18 cellular contexts compared by ENCODE assay signal in genomic region chr1:168422203-168422848, GRCh38.
DNase-seq lines count a peak whose midpoint lies in the region; ATAC-seq and TF ChIP-seq lines count a peak whose summit lies in the region.
"Had no signal": no experiment of that assay in that cellular context is flagged by ENCODE, and none has a peak within 500 bp of the region (broad histone marks: within the 10 kb centered on the region; RNA-seq: fewer than 3 reads in every experiment).

No MANE protein-coding gene starts in this region.

- no peaks in the 10 kb centered on the region for H3K9me3 ChIP-seq in effector memory CD4-positive, alpha-beta T cell (ENCODE audit: control insufficient read depth, low read length)
- H3K9me3 ChIP-seq in psoas muscle = no peaks in the 10 kb centered on the region
- H3K9me3 ChIP-seq: A549, SJCRH30, tibial nerve had no signal

- TF ChIP-seq CTCF in AG10803 (conservative IDR thresholded peaks at IDR 0.05; ENCODE audit: low read length) (no peak), GM10266 (IDR thresholded peaks at IDR 0.05; ENCODE audit: control insufficient read depth, insufficient read depth, low read depth, missing control alignments) (no peak), psoas muscle (IDR thresholded peaks at IDR 0.05) (no peak)

- no peaks in the 10 kb centered on the region for H3K36me3 ChIP-seq in effector memory CD4-positive, alpha-beta T cell (ENCODE audit: control insufficient read depth, insufficient read depth, low read length)
- no peaks in the 10 kb centered on the region for H3K36me3 ChIP-seq in psoas muscle (ENCODE audit: insufficient read depth in 1 of 2, low read depth in 1 of 2)
- H3K36me3 ChIP-seq: SJCRH30, tibial nerve had no signal

- H3K4me1 ChIP-seq in effector memory CD4-positive, alpha-beta T cell (ENCODE audit: control insufficient read depth, insufficient read depth, low read length, poor library complexity, severe bottlenecking) = peaks cover 6% of the 10 kb centered on the region
- H3K4me1 ChIP-seq in psoas muscle = peaks cover 6% of the 10 kb centered on the region
- H3K4me1 ChIP-seq: A549, SJCRH30, tibial nerve had no signal

- intact Hi-C loops in psoas muscle (cut with DNase I) = no loop called here

- WGBS in psoas muscle, 3 donors = 52 to 87% (median 87%) methylated on average over 1 of the region's 1 CpG

- H3K4me3 ChIP-seq in AG10803 (ENCODE audit: low read length) (no peak overlapping the region), psoas muscle (no peak overlapping the region)
- no peak overlapping the region for H3K4me3 ChIP-seq in effector memory CD4-positive, alpha-beta T cell (ENCODE audit: insufficient read depth, low read depth, low read length, poor library complexity, severe bottlenecking)
- H3K4me3 ChIP-seq: A549, SJCRH30, tibial nerve had no signal

- H3K27me3 ChIP-seq in effector memory CD4-positive, alpha-beta T cell (replicated peaks; ENCODE audit: control insufficient read depth, insufficient read depth, low read length, poor library complexity, severe bottlenecking) = no peaks in the 10 kb centered on the region
- H3K27me3 ChIP-seq in psoas muscle (ENCODE audit: insufficient read depth in 3 of 3, low read length in 2 of 3) = no peaks in the 10 kb centered on the region
- H3K27me3 ChIP-seq: SJCRH30, tibial nerve had no signal

- H3K27ac ChIP-seq in effector memory CD4-positive, alpha-beta T cell (ENCODE audit: insufficient read depth, low read length, poor library complexity, severe bottlenecking) = peak overlapping the region; percentile 61
- H3K27ac ChIP-seq in psoas muscle = no peak overlapping the region
- H3K27ac ChIP-seq: A549, epithelial cell of prostate, SJCRH30, tibial nerve had no signal

- ATAC-seq in psoas muscle = no peak
- ATAC-seq: A549 had no signal

- DNase-seq in NCI-H446 (lab: John Stamatoyannopoulos, UW) = peak; percentile 13 to 22
- DNase-seq in NCI-H446 treated with DMSO at 0.1 percent for 48 hours (lab: John Stamatoyannopoulos, UW) = no peak
- DNase-seq in AG10803 (ENCODE audit: low read depth) = peak; percentile 12
- DNase-seq in NCI-H69 (lab: John Stamatoyannopoulos, UW) = peak; percentile 17
- no peak for DNase-seq in effector memory CD4-positive, alpha-beta T cell
- DNase-seq in HPDE6-E6E7 (ENCODE audit: extremely low spot score) = no peak
- DNase-seq in GM10266 (ENCODE audit: extremely low spot score) = no peak
- no peak for DNase-seq in psoas muscle
- DNase-seq: activated B cell treated with CpG ODN at 0.5 μM for 24 hours, activated gamma-delta T cell treated with Interleukin-2 at 50 U/mL for 16 hours, C1 segment of cervical spinal cord, DMS53, NCI-H1930, NCI-H524, SJCRH30 had no signal

Comparison
In these comparisons a context has a peak if more than half of its experiments do, and no peak if none do; other contexts are left out.
1. DNase-seq: peak in NCI-H446 (2 of 2), AG10803 (single experiment) and NCI-H69 (single experiment); none in NCI-H446 treated with DMSO at 0.1 percent for 48 hours (single experiment), effector memory CD4-positive, alpha-beta T cell (0 of 3), HPDE6-E6E7 (single experiment), GM10266 (single experiment) and psoas muscle (0 of 2).